12 cellular contexts compared by ENCODE assay signal in genomic region chr18:49967171-49967570, GRCh38.
DNase-seq lines count a peak whose midpoint lies in the region; ATAC-seq and TF ChIP-seq lines count a peak whose summit lies in the region.
"Had no signal": no experiment of that assay in that cellular context is flagged by ENCODE, and none has a peak within 500 bp of the region (broad histone marks: within the 10 kb centered on the region; RNA-seq: fewer than 3 reads in every experiment).

No MANE protein-coding gene starts in this region.

- H3K27ac ChIP-seq in hepatocyte: peak overlapping the region; percentile 38
- H3K27ac ChIP-seq in caudate nucleus (ENCODE audit: low read depth, low read length): no peak overlapping the region
- H3K27ac ChIP-seq: neutrophil, tibial artery had no signal

- H3K9me3 ChIP-seq in hepatocyte (ENCODE audit: low read depth): no peaks in the 10 kb centered on the region
- H3K9me3 ChIP-seq: MG63, neutrophil, tibial artery had no signal

- in situ Hi-C loops in Caki2 (cut with HindIII; ENCODE audit: low pct_unique_long_range_greater_than_20kb, low sequenced_read_pairs): no loop called here

- H3K79me2 ChIP-seq in hepatocyte: no peaks in the 10 kb centered on the region

- peak overlapping the region; percentile 46 for H3K4me2 ChIP-seq in hepatocyte

- H3K4me1 ChIP-seq in hepatocyte (ENCODE audit: insufficient read depth): peaks cover 24% of the 10 kb centered on the region
- H3K4me1 ChIP-seq: tibial artery had no signal

- H4K20me1 ChIP-seq in hepatocyte (ENCODE audit: insufficient read depth, poor library complexity, severe bottlenecking): peaks cover 4% of the 10 kb centered on the region

- DNase-seq in Caki2 (ENCODE audit: low read depth): peak; percentile 64
- DNase-seq in GM20000 (ENCODE audit: low spot score): peak; percentile 29
- DNase-seq in hepatocyte (ENCODE audit: low spot score): peak; percentile 54
- no peak for DNase-seq in caudate nucleus (lab: John Stamatoyannopoulos, UW)
- no peak for DNase-seq in GF-D8 (lab: John Stamatoyannopoulos, UW)
- no peak for DNase-seq in RPMI8226
- DNase-seq: HFFc6, MG63, tibial artery had no signal

- WGBS in hepatocyte (ENCODE audit: low lambda C conversion rate, missing lambda C conversion rate): 35% methylated on average over 4 of the region's 4 CpGs

- ATAC-seq in HG03342 (IDR thresholded peaks at IDR 0.05; ENCODE audit: unreplicated experiment) (peak; percentile 83), SK-N-SH treated with all-trans-retinoic acid at 6 μM for 48 hours (no peak)

- no peaks in the 10 kb centered on the region for H3K9me2 ChIP-seq in hepatocyte (replicated peaks; ENCODE audit: insufficient read depth)

- no peak overlapping the region for H2AFZ ChIP-seq in hepatocyte

- TF ChIP-seq CTCF in GM20000 (IDR thresholded peaks at IDR 0.05; ENCODE audit: extremely low read depth, missing control alignments): no peak
- no peak for TF ChIP-seq CTCF in hepatocyte (IDR thresholded peaks at IDR 0.05; ENCODE audit: poor library complexity)

- no peaks in the 10 kb centered on the region for H3K27me3 ChIP-seq in hepatocyte
- H3K27me3 ChIP-seq: MG63, neutrophil, tibial artery had no signal

- no peak overlapping the region for H3K4me3 ChIP-seq in hepatocyte
- H3K4me3 ChIP-seq: MG63, tibial artery had no signal

- H3K36me3 ChIP-seq in hepatocyte (replicated peaks; ENCODE audit: insufficient read depth, low read depth): no peaks in the 10 kb centered on the region
- H3K36me3 ChIP-seq: MG63, neutrophil, tibial artery had no signal

TF ChIP-seq in SK-N-SH treated with all-trans-retinoic acid at 6 μM for 48 hours, 23 proteins besides CTCF, POLR2A, EP300 and RAD21:
- TF ChIP-seq OSR1 (CRISPR knock-in tag; IDR thresholded peaks at IDR 0.05): no peak
- no peak for TF ChIP-seq ISL1 (CRISPR knock-in tag; IDR thresholded peaks at IDR 0.05)
- TF ChIP-seq ZNF565 (CRISPR knock-in tag; conservative IDR thresholded peaks at IDR 0.05; ENCODE audit: low read depth): no peak

Comparison
In these comparisons a context has a peak if more than half of its experiments do, and no peak if none do; other contexts are left out.
1. DNase-seq: peak in Caki2 (single experiment), GM20000 (single experiment) and hepatocyte (single experiment); none in caudate nucleus (0 of 61), GF-D8 (single experiment) and RPMI8226 (single experiment).